17 cellular contexts compared by ENCODE assay signal in the genomic region with DNA sequence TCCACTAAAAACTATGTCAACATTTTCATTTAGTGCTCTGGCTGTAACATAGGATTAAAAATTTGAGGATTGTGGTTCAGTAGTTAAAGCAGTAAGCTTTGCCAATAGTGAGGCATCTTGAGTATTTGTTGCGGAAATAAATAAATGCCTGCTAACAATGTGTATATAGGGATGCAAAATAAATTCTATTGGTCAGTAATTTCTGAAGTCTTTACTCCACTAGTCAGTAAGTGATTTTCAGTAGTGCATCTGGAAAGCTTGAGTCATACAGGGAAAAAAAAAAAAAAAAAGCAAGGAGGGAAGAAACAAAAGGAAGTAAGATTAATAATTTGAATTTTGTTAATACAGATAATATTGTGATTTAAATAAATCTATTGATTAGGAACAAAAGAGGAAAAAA. TPM values are rescaled to one million over a fixed set of nuclear protein-coding genes. Genes with fewer than 3 reads are reported as not detected.
DNase-seq lines count a peak whose midpoint lies in the region; FAIRE-seq and TF ChIP-seq lines count a peak whose summit lies in the region.
"Had no signal": no experiment of that assay in that cellular context is flagged by ENCODE, and none has a peak within 500 bp of the region (broad histone marks: within the 10 kb centered on the region; RNA-seq: fewer than 3 reads in every experiment).

No MANE protein-coding gene starts in this region.

- H3K9me3 ChIP-seq in vagina (no peaks in the 10 kb centered on the region), esophagus muscularis mucosa (peaks cover 0 to 7% (median 3%) of the 10 kb centered on the region in 4 donors)
- H3K9me3 ChIP-seq: pancreas had no signal

- in situ Hi-C loops in ACHN (cut with HindIII; ENCODE audit: low pct_ligation_motif_present, low pct_unique_long_range_greater_than_20kb, low sequenced_read_pairs): no loop called here
- in situ Hi-C loops in GM13976 (cut with MboI; ENCODE audit: low sequenced_read_pairs, unreplicated experiment): no loop called here

- TF ChIP-seq EP300 in esophagus muscularis mucosa (IDR thresholded peaks at IDR 0.05): no peak

- H3K4me3 ChIP-seq in cardiac fibroblast (replicated peaks in 1 of 2; ENCODE audit: low read depth in 2 of 2, low read length in 2 of 2) (no peak overlapping the region), vagina (no peak overlapping the region), esophagus muscularis mucosa (no peak overlapping the region)
- H3K4me3 ChIP-seq: heart left ventricle, pancreas, upper lobe of right lung had no signal

- H3K36me3 ChIP-seq in vagina (no peaks in the 10 kb centered on the region), esophagus muscularis mucosa (no peaks in the 10 kb centered on the region)
- H3K36me3 ChIP-seq: heart left ventricle, pancreas, upper lobe of right lung had no signal

- peaks cover 34% of the 10 kb centered on the region for H3K4me1 ChIP-seq in vagina
- H3K4me1 ChIP-seq in esophagus muscularis mucosa: peaks cover 31 to 66% (median 59%) of the 10 kb centered on the region in 4 donors

- WGBS in esophagus muscularis mucosa: 71% methylated on average over 1 of the region's 1 CpG

- intact Hi-C loops in vagina (cut with DNase I): no loop called here
- intact Hi-C loops in esophagus muscularis mucosa (cut with DNase I): no loop called here

- TF ChIP-seq POLR2A in H54 (IDR thresholded peaks at IDR 0.05; ENCODE audit: low read depth, low read length): no peak
- TF ChIP-seq POLR2A in vagina (IDR thresholded peaks at IDR 0.05): no peak
- TF ChIP-seq POLR2A in esophagus muscularis mucosa (IDR thresholded peaks at IDR 0.05; ENCODE audit: low read depth): no peak

- H3K27ac ChIP-seq in vagina (no peak overlapping the region), esophagus muscularis mucosa (replicated peaks in 1 of 4) (no peak overlapping the region)
- H3K27ac ChIP-seq: upper lobe of right lung had no signal

- FAIRE-seq in H54 (lab: Jason Lieb, UNC): peak; percentile 78
- FAIRE-seq in islet of Langerhans (lab: Jason Lieb, UNC): peak; percentile 93

- TF ChIP-seq CTCF in cardiac fibroblast (IDR thresholded peaks at IDR 0.05; ENCODE audit: low read depth, low read length) (no peak), GM13976 (IDR thresholded peaks at IDR 0.05; ENCODE audit: borderline replicate concordance, control extremely low read depth, extremely low read depth, insufficient read depth, missing control alignments) (no peak), vagina (IDR thresholded peaks at IDR 0.05) (no peak), esophagus muscularis mucosa (IDR thresholded peaks at IDR 0.05) (no peak)

- peak; percentile 3 for DNase-seq in ACHN
- no peak for DNase-seq in H54 (ENCODE audit: insufficient read length, low spot score)
- peak; percentile 42 to 61 for DNase-seq in cardiac fibroblast (ENCODE audit: low read depth in 2 of 2)
- no peak for DNase-seq in GM13976 (ENCODE audit: low spot score)
- DNase-seq in vagina (ENCODE audit: extremely low spot score in 2 of 2): no peak
- DNase-seq in NCI-H345 (lab: John Stamatoyannopoulos, UW): no peak
- DNase-seq in esophagus muscularis mucosa (ENCODE audit: extremely low spot score): no peak
- DNase-seq: activated CD4-positive, CD25-positive, alpha-beta regulatory T cell treated with anti-CD3 and anti-CD28 coated beads, Interleukin-2, amount 50 U/mL, for 72 hours; activated naive CD4-positive, alpha-beta T cell treated with anti-CD3 and anti-CD28 coated beads, Interleukin-2, amount 10 ng/mL, durations not matched to agents 7 days and 5 days; central memory CD4-positive, alpha-beta T cell; heart left ventricle; NCI-H1436 treated with DMSO at 0.1 percent for 48 hours; NCI-H446 treated with DMSO at 0.1 percent for 48 hours; pancreas; stimulated activated naive CD4-positive, alpha-beta T cell treated with Interleukin-2 at 50 U/mL for 16 hours; upper lobe of right lung had no signal

- H3K27me3 ChIP-seq in vagina: no peaks in the 10 kb centered on the region
- no peaks in the 10 kb centered on the region for H3K27me3 ChIP-seq in esophagus muscularis mucosa
- H3K27me3 ChIP-seq: heart left ventricle, pancreas, upper lobe of right lung had no signal

RNA-seq across cellular contexts. Expression of gene NIPBL, which starts 21.0 kb away (rescaled TPM):
- total RNA-seq in vagina (67.8 TPM), esophagus muscularis mucosa (10 to 100 TPM; 38.9 to 50.3 (median 40.0) TPM)

Comparison
In these comparisons a context has a peak if more than half of its experiments do, and no peak if none do; other contexts are left out.
1. DNase-seq: peak in ACHN (single experiment) and cardiac fibroblast (2 of 2); none in H54 (single experiment), GM13976 (single experiment), vagina (0 of 2), NCI-H345 (single experiment) and esophagus muscularis mucosa (single experiment).